ENCODE assay signal across 26 cellular contexts in the genomic region with DNA sequence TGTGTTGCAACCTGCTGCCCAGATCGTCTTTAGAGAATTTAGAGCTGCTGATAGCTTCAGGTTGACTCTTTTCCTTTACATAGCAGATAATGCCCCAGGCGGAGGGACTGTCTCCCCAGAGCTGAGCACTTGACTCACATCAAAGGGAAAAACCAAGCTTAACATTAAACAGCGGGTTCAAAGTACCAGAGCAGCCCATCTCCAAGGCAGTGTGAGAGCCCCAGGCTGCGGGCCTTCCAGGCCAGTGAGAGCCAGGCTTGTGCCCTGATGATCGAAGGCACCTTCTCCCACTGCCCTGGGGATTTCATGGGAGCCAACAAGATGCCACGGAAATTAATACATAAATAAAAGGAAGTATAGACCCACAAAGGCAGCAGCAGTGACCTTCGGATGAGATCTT.
"Had no signal": no experiment of that assay in that cellular context is flagged by ENCODE, and none has a peak within 500 bp of the region (broad histone marks: within the 10 kb centered on the region; RNA-seq: fewer than 3 reads in every experiment).

No MANE protein-coding gene starts in this region.

- H3K4me3 ChIP-seq: esophagus muscularis mucosa, heart right ventricle, ovary, prostate gland, sigmoid colon, stomach, thyroid gland had no signal

- DNase-seq: activated B cell treated with CpG ODN at 0.5 μM for 24 hours; activated CD4-positive, alpha-beta T cell treated with anti-CD3 and anti-CD28 coated beads for 36 hours; activated CD8-positive, alpha-beta T cell treated with anti-CD3 and anti-CD28 coated beads, Interleukin-2, amount 10 ng/mL, durations not matched to agents 7 days and 5 days; activated effector memory CD4-positive, alpha-beta T cell treated with Interleukin-2 at 50 U/mL for 16 hours; activated naive CD4-positive, alpha-beta T cell treated with anti-CD3 and anti-CD28 coated beads for 36 hours; activated naive CD8-positive, alpha-beta T cell treated with anti-CD3 and anti-CD28 coated beads, Interleukin-2, amount 10 ng/mL, durations not matched to agents 7 days and 5 days; brain microvascular endothelial cell; caudate nucleus; foreskin melanocyte; heart right ventricle; left ventricle myocardium superior; mammary epithelial cell; naive B cell; nephron progenitor cell; ovary; retina; small intestine; stimulated activated CD4-positive, alpha-beta T cell treated with anti-CD3 and anti-CD28 coated beads, Interleukin-1b, Interleukin-23, amount 100 ng/mL, for 48 hours; stimulated activated naive B cell treated with anti-CD40 and anti-IgM and Interleukin-4, amounts not matched to agents 10 μg/mL and 1 μg/mL and 100 μg/mL, for 72 hours; stomach; T-helper 2 cell; thyroid gland had no signal

- H3K27ac ChIP-seq: brain microvascular endothelial cell, esophagus muscularis mucosa, heart right ventricle, neutrophil, ovary, prostate gland, sigmoid colon, stomach, thyroid gland had no signal

- H3K27me3 ChIP-seq: brain microvascular endothelial cell, heart right ventricle, neutrophil, ovary, sigmoid colon, stomach, thyroid gland had no signal

- H3K9me3 ChIP-seq: esophagus muscularis mucosa, heart right ventricle, neutrophil, ovary, prostate gland, sigmoid colon, stomach, thyroid gland had no signal

- H3K36me3 ChIP-seq: brain microvascular endothelial cell, esophagus muscularis mucosa, heart right ventricle, neutrophil, ovary, prostate gland, sigmoid colon, stomach, thyroid gland had no signal

- H3K4me1 ChIP-seq: esophagus muscularis mucosa, heart right ventricle, prostate gland, sigmoid colon, stomach, thyroid gland had no signal
